ENCODE assay signal across 8 cellular contexts in genomic region chr1:6727535-6727934, GRCh38. TPM values are rescaled to one million over a fixed set of nuclear protein-coding genes. Genes with fewer than 3 reads are reported as not detected.
DNase-seq lines count a peak whose midpoint lies in the region; ATAC-seq and TF ChIP-seq lines count a peak whose summit lies in the region.

No MANE protein-coding gene starts in this region.

- intact Hi-C loops in activated CD4-positive, alpha-beta T cell treated with anti-CD3 and anti-CD28 coated beads, Interleukin-2, amount 10 ng/mL, durations not matched to agents 24 days and 14 days (cut with micrococcal nuclease) = loop anchor here (2.0 kb wide), 1 partner anchor 163 kb away; no protein-coding TSS in a partner anchor
- intact Hi-C loops in stomach (cut with DNase I; ENCODE audit: low total_unique reads) = no loop called here

- peak; percentile 57 for ATAC-seq in effector memory CD8-positive, alpha-beta T cell (replicated peaks)
- no peak for ATAC-seq in GM21825 (IDR thresholded peaks at IDR 0.05; ENCODE audit: unreplicated experiment)

- 34 to 44% (median 38%) methylated on average over 6 of the region's 6 CpGs for WGBS in stomach, 5 donors

- TF ChIP-seq EP300 in stomach (IDR thresholded peaks at IDR 0.05) = no peak

- peaks cover 3% of the 10 kb centered on the region for H3K27me3 Mint-ChIP-seq in activated CD4-positive, alpha-beta T cell treated with anti-CD3 and anti-CD28 coated beads, Interleukin-2, amount 10 ng/mL, durations not matched to agents 24 days and 14 days
- peaks cover 6 to 56% of the 10 kb centered on the region in 2 donors for H3K27me3 Mint-ChIP-seq in effector memory CD8-positive, alpha-beta T cell

- peaks cover 3% of the 10 kb centered on the region for H3K4me1 Mint-ChIP-seq in activated CD4-positive, alpha-beta T cell treated with anti-CD3 and anti-CD28 coated beads, Interleukin-2, amount 10 ng/mL, durations not matched to agents 24 days and 14 days
- peaks cover 0 to 4% of the 10 kb centered on the region in 2 donors for H3K4me1 Mint-ChIP-seq in effector memory CD8-positive, alpha-beta T cell (ENCODE audit: low read depth in 2 of 2)

- H3K27me3 ChIP-seq in stomach = peaks cover 0 to 3% (median 0%) of the 10 kb centered on the region in 3 donors

- H3K36me3 Mint-ChIP-seq in activated CD4-positive, alpha-beta T cell treated with anti-CD3 and anti-CD28 coated beads, Interleukin-2, amount 10 ng/mL, durations not matched to agents 24 days and 14 days (ENCODE audit: low read depth) = no peaks in the 10 kb centered on the region
- H3K36me3 Mint-ChIP-seq in effector memory CD8-positive, alpha-beta T cell (ENCODE audit: insufficient read depth) = no peaks in the 10 kb centered on the region

- no peaks in the 10 kb centered on the region for H3K9me3 ChIP-seq in stomach

- H3K27ac Mint-ChIP-seq in activated CD4-positive, alpha-beta T cell treated with anti-CD3 and anti-CD28 coated beads, Interleukin-2, amount 10 ng/mL, durations not matched to agents 24 days and 14 days = no peak overlapping the region
- H3K27ac Mint-ChIP-seq in effector memory CD8-positive, alpha-beta T cell = no peak overlapping the region

- peaks cover 0 to 6% (median 0%) of the 10 kb centered on the region in 4 donors for H3K4me1 ChIP-seq in stomach

- H3K27ac ChIP-seq in stomach = no peak overlapping the region

- H3K36me3 ChIP-seq in stomach = no peaks in the 10 kb centered on the region

- H3K4me3 ChIP-seq in stomach = no peak overlapping the region

- no peak overlapping the region for H3K4me3 Mint-ChIP-seq in activated CD4-positive, alpha-beta T cell treated with anti-CD3 and anti-CD28 coated beads, Interleukin-2, amount 10 ng/mL, durations not matched to agents 24 days and 14 days
- H3K4me3 Mint-ChIP-seq in effector memory CD8-positive, alpha-beta T cell = no peak overlapping the region

- TF ChIP-seq POLR2A in stomach (IDR thresholded peaks at IDR 0.05) = no peak

- peak in 5 of 7 experiments; percentile 47 to 94 (median 70) for TF ChIP-seq CTCF in stomach (IDR thresholded peaks at IDR 0.05)

- DNase-seq in activated gamma-delta T cell treated with Interleukin-2 at 50 U/mL for 16 hours (peak; percentile 59), activated gamma-delta T cell (lab: John Stamatoyannopoulos, UW) (no peak), NCI-H345 (lab: John Stamatoyannopoulos, UW) (peak; percentile 11), myocyte (ENCODE audit: low read depth) (peak; percentile 60), stomach (peak; percentile 53)
- peak; percentile 87 for DNase-seq in activated CD4-positive, alpha-beta T cell treated with anti-CD3 and anti-CD28 coated beads, Interleukin-2, amount 10 ng/mL, durations not matched to agents 24 days and 14 days
- DNase-seq in effector memory CD8-positive, alpha-beta T cell = peak; percentile 40 to 54 (median 44)

- H3K9me3 Mint-ChIP-seq in activated CD4-positive, alpha-beta T cell treated with anti-CD3 and anti-CD28 coated beads, Interleukin-2, amount 10 ng/mL, durations not matched to agents 24 days and 14 days = no peaks in the 10 kb centered on the region
- no peaks in the 10 kb centered on the region for H3K9me3 Mint-ChIP-seq in effector memory CD8-positive, alpha-beta T cell

RNA-seq across cellular contexts. Expression of gene DNAJC11, which starts 25.9 kb away (rescaled TPM):
- total RNA-seq in activated CD4-positive, alpha-beta T cell treated with anti-CD3 and anti-CD28 coated beads, Interleukin-2, amount 10 ng/mL, durations not matched to agents 24 days and 14 days = 87.6 and 92.5 TPM in 2 replicates
- total RNA-seq in myocyte (25.0 and 35.2 TPM in 2 replicates), stomach (10 to 100 TPM; 22.8 to 93.9 (median 63.9) TPM)
- 41.9 TPM for polyA plus RNA-seq in myocyte (2012)
- 10 to 100 TPM; 20.0 to 27.2 (median 24.4) TPM for polyA plus RNA-seq in stomach

RNA-seq across cellular contexts. Expression of gene CAMTA1, which starts 57.7 kb away (rescaled TPM):
- total RNA-seq in activated CD4-positive, alpha-beta T cell treated with anti-CD3 and anti-CD28 coated beads, Interleukin-2, amount 10 ng/mL, durations not matched to agents 24 days and 14 days = 66.0 and 69.9 TPM in 2 replicates
- total RNA-seq in myocyte = 68.9 and 71.7 TPM in 2 replicates
- polyA plus RNA-seq in myocyte (2012) = 72.0 TPM
- total RNA-seq in stomach = 100 to 1,000 TPM in 3 of 5 donors, 10 to 100 TPM in 2; 42.8 to 213 (median 109) TPM
- polyA plus RNA-seq in stomach = 100 to 1,000 TPM; 126 to 154 (median 132) TPM
